Comparison of ENCODE assay signal across 13 cellular contexts in the genomic region with DNA sequence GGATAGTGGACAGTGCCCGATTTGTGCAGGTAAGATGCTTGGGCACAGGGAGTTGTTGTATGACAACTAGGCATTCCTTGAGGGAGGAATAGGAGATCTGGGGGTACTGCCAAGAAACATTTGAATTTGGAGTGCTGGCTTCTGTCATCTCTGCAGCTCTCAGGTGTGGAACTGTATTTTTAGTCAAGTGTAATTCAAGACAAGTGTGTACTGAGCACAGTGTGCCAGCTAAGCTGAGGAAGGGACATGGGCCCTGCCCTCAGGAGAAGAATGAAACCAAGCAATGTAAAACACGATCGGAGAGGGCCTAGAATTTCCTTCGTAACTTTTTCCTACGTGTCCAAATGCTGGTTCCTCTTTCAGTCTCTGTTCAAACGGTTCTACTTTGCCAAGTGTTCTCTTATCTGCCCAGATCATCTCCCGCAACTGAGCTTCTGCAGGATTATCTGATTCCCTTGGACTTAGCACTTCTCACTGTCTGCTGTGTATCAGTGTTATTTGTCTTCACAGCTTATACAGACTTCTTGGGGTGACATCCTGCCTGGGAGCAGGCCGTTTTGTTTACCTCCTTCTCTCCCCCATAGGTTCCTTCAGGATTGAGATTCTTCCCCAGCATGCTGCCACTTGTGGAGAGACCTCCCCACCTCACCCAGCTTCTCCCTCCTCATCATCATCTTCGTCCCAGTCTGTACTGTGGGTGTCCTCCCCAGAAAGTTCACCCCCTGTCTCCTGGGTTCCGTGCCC. TPM values are rescaled to one million over a fixed set of nuclear protein-coding genes. Genes with fewer than 3 reads are reported as not detected.
A peak's percentile ranks its signal among the peaks of the same experiment; 100 is the strongest.
DNase-seq lines count a peak whose midpoint lies in the region; ATAC-seq and TF ChIP-seq lines count a peak whose summit lies in the region.
"Had no signal": no experiment of that assay in that cellular context is flagged by ENCODE, and none has a peak within 500 bp of the region (broad histone marks: within the 10 kb centered on the region; RNA-seq: fewer than 3 reads in every experiment).

No MANE protein-coding gene starts in this region.

- no peak overlapping the region for H3K4me3 ChIP-seq in breast epithelium
- H3K4me3 ChIP-seq: gastroesophageal sphincter had no signal

- no peaks in the 10 kb centered on the region for H3K27me3 ChIP-seq in breast epithelium
- H3K27me3 ChIP-seq: gastroesophageal sphincter had no signal

- CTCF ChIA-PET in activated CD8-positive, alpha-beta T cell treated with anti-CD3 and anti-CD28 coated beads for 36 hours (lab: Charles Lee), result no interaction called here

- H3K9me3 Mint-ChIP-seq in activated CD8-positive, alpha-beta T cell treated with anti-CD3 and anti-CD28 coated beads for 36 hours, result no peaks in the 10 kb centered on the region
- peaks cover 0 to 9% (median 4%) of the 10 kb centered on the region in 7 donors for H3K9me3 Mint-ChIP-seq in naive B cell

- peaks cover 10% of the 10 kb centered on the region for H3K4me1 Mint-ChIP-seq in activated CD8-positive, alpha-beta T cell treated with anti-CD3 and anti-CD28 coated beads for 36 hours (ENCODE audit: low read depth)
- peaks cover 13 to 15% (median 13%) of the 10 kb centered on the region in 3 donors for H3K4me1 Mint-ChIP-seq in naive B cell

- POLR2A ChIA-PET in activated CD8-positive, alpha-beta T cell treated with anti-CD3 and anti-CD28 coated beads for 36 hours (lab: Charles Lee), result interaction anchor here (1.3 kb wide), 1 partner anchor 12 kb away, joined by 3 read pairs; no protein-coding TSS in a partner anchor

- peaks cover 0 to 3% of the 10 kb centered on the region in 2 donors for H3K9me3 ChIP-seq in breast epithelium
- H3K9me3 ChIP-seq: gastroesophageal sphincter had no signal

- DNase-seq in activated CD8-positive, alpha-beta T cell treated with anti-CD3 and anti-CD28 coated beads for 36 hours, result no peak
- no peak for DNase-seq in naive B cell
- DNase-seq in NCI-H748 (lab: John Stamatoyannopoulos, UW; ENCODE audit: unreplicated experiment), result no peak
- no peak for DNase-seq in breast epithelium (ENCODE audit: low spot score in 2 of 2)
- DNase-seq: NCI-H1092 had no signal

- TF ChIP-seq POLR2A in breast epithelium (IDR thresholded peaks at IDR 0.05), result no peak

- no peak for TF ChIP-seq CTCF in activated CD8-positive, alpha-beta T cell treated with anti-CD3 and anti-CD28 coated beads for 36 hours (IDR thresholded peaks at IDR 0.05)
- no peak for TF ChIP-seq CTCF in breast epithelium (IDR thresholded peaks at IDR 0.05)

- no peak overlapping the region for H3K27ac Mint-ChIP-seq in activated CD8-positive, alpha-beta T cell treated with anti-CD3 and anti-CD28 coated beads for 36 hours
- peak overlapping the region in 5 of 6 donors; percentile 10 to 82 (median 65) for H3K27ac Mint-ChIP-seq in naive B cell

- H3K4me3 Mint-ChIP-seq in activated CD8-positive, alpha-beta T cell treated with anti-CD3 and anti-CD28 coated beads for 36 hours, result no peak overlapping the region
- H3K4me3 Mint-ChIP-seq in naive B cell, result peak overlapping the region in 7 of 8 donors; percentile 3 to 75 (median 57)

- no peak overlapping the region for H3K27ac ChIP-seq in breast epithelium
- H3K27ac ChIP-seq: gastroesophageal sphincter had no signal

- intact Hi-C loops in activated CD8-positive, alpha-beta T cell treated with anti-CD3 and anti-CD28 coated beads for 36 hours (cut with micrococcal nuclease), result no loop called here
- intact Hi-C loops in breast epithelium (cut with DNase I; ENCODE audit: low total_unique reads), result no loop called here

- no peaks in the 10 kb centered on the region for H3K27me3 Mint-ChIP-seq in activated CD8-positive, alpha-beta T cell treated with anti-CD3 and anti-CD28 coated beads for 36 hours
- H3K27me3 Mint-ChIP-seq in naive B cell, result peaks cover 5 to 10% (median 9%) of the 10 kb centered on the region in 3 donors

- H3K36me3 ChIP-seq in breast epithelium, result no peaks in the 10 kb centered on the region
- H3K36me3 ChIP-seq: gastroesophageal sphincter had no signal

- no peaks in the 10 kb centered on the region for H3K36me3 Mint-ChIP-seq in activated CD8-positive, alpha-beta T cell treated with anti-CD3 and anti-CD28 coated beads for 36 hours (ENCODE audit: low read depth)
- no peaks in the 10 kb centered on the region for H3K36me3 Mint-ChIP-seq in naive B cell

- no peaks in the 10 kb centered on the region for H3K4me1 ChIP-seq in breast epithelium
- H3K4me1 ChIP-seq: gastroesophageal sphincter had no signal

- ATAC-seq in GM18511 (IDR thresholded peaks at IDR 0.05; ENCODE audit: unreplicated experiment), result peak; percentile 29
- peak; percentile 25 for ATAC-seq in HG03432 (IDR thresholded peaks at IDR 0.05; ENCODE audit: unreplicated experiment)
- ATAC-seq in activated CD8-positive, alpha-beta T cell treated with anti-CD3 and anti-CD28 coated beads for 36 hours, result peak; percentile 13
- peak; percentile 16 to 24 for ATAC-seq in naive B cell (ENCODE audit: low read depth in 2 of 2)
- no peak for ATAC-seq in GM19463 (IDR thresholded peaks at IDR 0.05; ENCODE audit: unreplicated experiment)
- ATAC-seq in GM19035 (IDR thresholded peaks at IDR 0.05; ENCODE audit: unreplicated experiment), result no peak
- ATAC-seq: gastroesophageal sphincter had no signal

RNA-seq across cellular contexts. Expression of a gene that starts 27.6 kb away (rescaled TPM):
- total RNA-seq in activated CD8-positive, alpha-beta T cell treated with anti-CD3 and anti-CD28 coated beads for 36 hours, result not detected
- polyA plus RNA-seq in naive B cell (ENCODE audit: low read depth in 6 of 6), result not detected
- total RNA-seq in breast epithelium, result 1 to 10 TPM in 2 of 3 donors, not detected in 1; 1.3 to 3.3 TPM
- total RNA-seq: activated CD8-positive, alpha-beta memory T cell treated with anti-CD3 and anti-CD28 coated beads for 36 hours; naive thymus-derived CD8-positive, alpha-beta T cell; RPMI7951 had no signal
- polyA plus RNA-seq: naive thymus-derived CD8-positive, alpha-beta T cell had no signal

RNA-seq across cellular contexts. Expression of a gene that starts 30.8 kb away (rescaled TPM):
- not detected for total RNA-seq in activated CD8-positive, alpha-beta T cell treated with anti-CD3 and anti-CD28 coated beads for 36 hours
- not detected for polyA plus RNA-seq in naive B cell (ENCODE audit: low read depth in 6 of 6)
- total RNA-seq in breast epithelium, result not detected
- total RNA-seq: activated CD8-positive, alpha-beta memory T cell treated with anti-CD3 and anti-CD28 coated beads for 36 hours; gastroesophageal sphincter; naive thymus-derived CD8-positive, alpha-beta T cell; RPMI7951 had no signal
- polyA plus RNA-seq: naive thymus-derived CD8-positive, alpha-beta T cell had no signal

RNA-seq across cellular contexts. Expression of a gene that starts 57.0 kb away (rescaled TPM):
- 1 to 10 TPM in 1 of 2 experiments, under 1 TPM in 1; 0.58 to 1.0 TPM for total RNA-seq in activated CD8-positive, alpha-beta T cell treated with anti-CD3 and anti-CD28 coated beads for 36 hours
- polyA plus RNA-seq in naive B cell (ENCODE audit: low read depth in 6 of 6), result under 1 TPM in 3 of 6 donors, not detected in 3; 0.15 to 0.64 (median 0.27) TPM
- under 1 TPM; 0.48 to 0.88 (median 0.66) TPM for total RNA-seq in breast epithelium

Comparison
In these comparisons a context has a peak if more than half of its experiments do, and no peak if none do; other contexts are left out.
1. ATAC-seq: peak in GM18511 (single experiment), HG03432 (single experiment), activated CD8-positive, alpha-beta T cell treated with anti-CD3 and anti-CD28 coated beads for 36 hours (single experiment) and naive B cell (2 of 2); none in GM19463 (single experiment) and GM19035 (single experiment).